ENCODE assay signal across 2 cellular contexts in genomic region chr12:52280796-52281560, GRCh38.
A peak's percentile ranks its signal among the peaks of the same experiment; 100 is the strongest.
TF ChIP-seq lines count a peak whose summit lies in the region.

No MANE protein-coding gene starts in this region.

TF ChIP-seq in IMR-90, 13 proteins besides CTCF, POLR2A, EP300 and RAD21:
- TF ChIP-seq MAZ (IDR thresholded peaks at IDR 0.05; ENCODE audit: borderline replicate concordance, low read depth, low read length) (no peak; the same call in 1 of the 2 replicates), MXI1 (IDR thresholded peaks at IDR 0.05; ENCODE audit: borderline replicate concordance, low read depth, low read length) (no peak), CEBPB (IDR thresholded peaks at IDR 0.05; ENCODE audit: low read depth, low read length) (peak; percentile 1; the same call in 1 of the 2 replicates), RCOR1 (IDR thresholded peaks at IDR 0.05; ENCODE audit: insufficient replicate concordance, low read length) (peak; percentile 67), FOS (IDR thresholded peaks at IDR 0.05; ENCODE audit: low read depth, low read length) (peak; percentile 25; the same call in 1 of the 2 replicates), MAFK (IDR thresholded peaks at IDR 0.05; ENCODE audit: low read depth, low read length) (no peak), SMC3 (IDR thresholded peaks at IDR 0.05; ENCODE audit: low read depth, low read length) (peak; percentile 20; the same call in 1 of the 2 replicates), RFX5 (IDR thresholded peaks at IDR 0.05; ENCODE audit: low read depth, low read length) (no peak), ELK1 (IDR thresholded peaks at IDR 0.05; ENCODE audit: borderline replicate concordance, low read depth, low read length) (no peak), NFE2L2 (IDR thresholded peaks at IDR 0.05; ENCODE audit: low read depth, low read length) (peak; percentile 56; the same call in 1 of the 2 replicates), CHD1 (IDR thresholded peaks at IDR 0.05; ENCODE audit: low read depth, low read length) (0 out of 2 replicates have a peak, but pooled peaks have one; percentile 80), BHLHE40 (IDR thresholded peaks at IDR 0.05; ENCODE audit: low read depth, low read length) (peak; percentile 44)
- TF ChIP-seq, protein P1, sequence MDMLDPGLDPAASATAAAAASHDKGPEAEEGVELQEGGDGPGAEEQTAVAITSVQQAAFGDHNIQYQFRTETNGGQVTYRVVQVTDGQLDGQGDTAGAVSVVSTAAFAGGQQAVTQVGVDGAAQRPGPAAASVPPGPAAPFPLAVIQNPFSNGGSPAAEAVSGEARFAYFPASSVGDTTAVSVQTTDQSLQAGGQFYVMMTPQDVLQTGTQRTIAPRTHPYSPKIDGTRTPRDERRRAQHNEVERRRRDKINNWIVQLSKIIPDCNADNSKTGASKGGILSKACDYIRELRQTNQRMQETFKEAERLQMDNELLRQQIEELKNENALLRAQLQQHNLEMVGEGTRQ (IDR thresholded peaks at IDR 0.05; ENCODE audit: low read depth, low read length), result no peak

TF ChIP-seq in HepG2, 621 proteins besides CTCF, POLR2A, EP300 and RAD21:
- TF ChIP-seq YY1 (IDR thresholded peaks at IDR 0.05; ENCODE audit: insufficient read depth, insufficient replicate concordance, low read depth, low read length) (no peak), GABPB1 (CRISPR knock-in tag; IDR thresholded peaks at IDR 0.05) (no peak), MZF1 (CRISPR knock-in tag; IDR thresholded peaks at IDR 0.05; ENCODE audit: borderline replicate concordance) (no peak), PHB2 (IDR thresholded peaks at IDR 0.05; ENCODE audit: partially characterized antibody) (no peak), SOX13 (IDR thresholded peaks at IDR 0.05) (no peak), SOX13 (CRISPR knock-in tag; conservative IDR thresholded peaks at IDR 0.05 in 1 of 2, IDR thresholded peaks at IDR 0.05 in 1 of 2) (no peak), ZNF451 (CRISPR knock-in tag; IDR thresholded peaks at IDR 0.05) (no peak), ZNF160 (CRISPR knock-in tag; IDR thresholded peaks at IDR 0.05) (no peak)
- TF ChIP-seq, protein P2, sequence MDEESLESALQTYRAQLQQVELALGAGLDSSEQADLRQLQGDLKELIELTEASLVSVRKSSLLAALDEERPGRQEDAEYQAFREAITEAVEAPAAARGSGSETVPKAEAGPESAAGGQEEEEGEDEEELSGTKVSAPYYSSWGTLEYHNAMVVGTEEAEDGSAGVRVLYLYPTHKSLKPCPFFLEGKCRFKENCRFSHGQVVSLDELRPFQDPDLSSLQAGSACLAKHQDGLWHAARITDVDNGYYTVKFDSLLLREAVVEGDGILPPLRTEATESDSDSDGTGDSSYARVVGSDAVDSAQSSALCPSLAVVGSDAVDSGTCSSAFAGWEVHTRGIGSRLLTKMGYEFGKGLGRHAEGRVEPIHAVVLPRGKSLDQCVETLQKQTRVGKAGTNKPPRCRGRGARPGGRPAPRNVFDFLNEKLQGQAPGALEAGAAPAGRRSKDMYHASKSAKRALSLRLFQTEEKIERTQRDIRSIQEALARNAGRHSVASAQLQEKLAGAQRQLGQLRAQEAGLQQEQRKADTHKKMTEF (CRISPR knock-in tag; IDR thresholded peaks at IDR 0.05), result no peak
- TF ChIP-seq, protein P3, sequence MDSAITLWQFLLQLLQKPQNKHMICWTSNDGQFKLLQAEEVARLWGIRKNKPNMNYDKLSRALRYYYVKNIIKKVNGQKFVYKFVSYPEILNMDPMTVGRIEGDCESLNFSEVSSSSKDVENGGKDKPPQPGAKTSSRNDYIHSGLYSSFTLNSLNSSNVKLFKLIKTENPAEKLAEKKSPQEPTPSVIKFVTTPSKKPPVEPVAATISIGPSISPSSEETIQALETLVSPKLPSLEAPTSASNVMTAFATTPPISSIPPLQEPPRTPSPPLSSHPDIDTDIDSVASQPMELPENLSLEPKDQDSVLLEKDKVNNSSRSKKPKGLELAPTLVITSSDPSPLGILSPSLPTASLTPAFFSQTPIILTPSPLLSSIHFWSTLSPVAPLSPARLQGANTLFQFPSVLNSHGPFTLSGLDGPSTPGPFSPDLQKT (CRISPR knock-in tag; IDR thresholded peaks at IDR 0.05; ENCODE audit: borderline replicate concordance), result no peak
- TF ChIP-seq, protein P4, sequence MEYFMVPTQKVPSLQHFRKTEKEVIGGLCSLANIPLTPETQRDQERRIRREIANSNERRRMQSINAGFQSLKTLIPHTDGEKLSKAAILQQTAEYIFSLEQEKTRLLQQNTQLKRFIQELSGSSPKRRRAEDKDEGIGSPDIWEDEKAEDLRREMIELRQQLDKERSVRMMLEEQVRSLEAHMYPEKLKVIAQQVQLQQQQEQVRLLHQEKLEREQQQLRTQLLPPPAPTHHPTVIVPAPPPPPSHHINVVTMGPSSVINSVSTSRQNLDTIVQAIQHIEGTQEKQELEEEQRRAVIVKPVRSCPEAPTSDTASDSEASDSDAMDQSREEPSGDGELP (IDR thresholded peaks at IDR 0.05; ENCODE audit: borderline replicate concordance, low read depth), result no peak
- TF ChIP-seq, protein P5, sequence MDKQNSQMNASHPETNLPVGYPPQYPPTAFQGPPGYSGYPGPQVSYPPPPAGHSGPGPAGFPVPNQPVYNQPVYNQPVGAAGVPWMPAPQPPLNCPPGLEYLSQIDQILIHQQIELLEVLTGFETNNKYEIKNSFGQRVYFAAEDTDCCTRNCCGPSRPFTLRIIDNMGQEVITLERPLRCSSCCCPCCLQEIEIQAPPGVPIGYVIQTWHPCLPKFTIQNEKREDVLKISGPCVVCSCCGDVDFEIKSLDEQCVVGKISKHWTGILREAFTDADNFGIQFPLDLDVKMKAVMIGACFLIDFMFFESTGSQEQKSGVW (CRISPR knock-in tag; IDR thresholded peaks at IDR 0.05; ENCODE audit: borderline replicate concordance), result no peak
TF ChIP-seq in HepG2: peak in this region for 0.
